10 cellular contexts compared by ENCODE assay signal in genomic region chr12:25829192-25829591, GRCh38.
DNase-seq lines count a peak whose midpoint lies in the region; ATAC-seq, FAIRE-seq and TF ChIP-seq lines count a peak whose summit lies in the region.
"Had no signal": no experiment of that assay in that cellular context is flagged by ENCODE, and none has a peak within 500 bp of the region (broad histone marks: within the 10 kb centered on the region; RNA-seq: fewer than 3 reads in every experiment).

No MANE protein-coding gene starts in this region.

- FAIRE-seq in urothelium cell line (lab: Jason Lieb, UNC), result no peak

- TF ChIP-seq CTCF in brain microvascular endothelial cell (IDR thresholded peaks at IDR 0.05; ENCODE audit: low read depth, low read length, missing control alignments) (peak; percentile 12), kidney epithelial cell (IDR thresholded peaks at IDR 0.05; ENCODE audit: insufficient read depth, low read length, poor library complexity, severe bottlenecking) (no peak)

- ATAC-seq in Right ventricle myocardium inferior, result peak; percentile 42
- ATAC-seq in GM18907 (IDR thresholded peaks at IDR 0.05; ENCODE audit: unreplicated experiment), result no peak
- ATAC-seq: esophagus mucosa had no signal

- in situ Hi-C loops in brain microvascular endothelial cell (cut with HindIII; ENCODE audit: low pct_ligation_motif_present, low sequenced_read_pairs), result no loop called here

- no peaks in the 10 kb centered on the region for H3K27me3 ChIP-seq in brain microvascular endothelial cell (replicated peaks)
- H3K27me3 ChIP-seq in kidney epithelial cell (ENCODE audit: control insufficient read depth, insufficient read depth, low read length), result no peaks in the 10 kb centered on the region

- intact Hi-C loops in Right ventricle myocardium inferior (cut with DNase I) (no loop called here), cardiac septum (cut with DNase I) (no loop called here)

- peak overlapping the region; percentile 96 for H3K27ac ChIP-seq in brain microvascular endothelial cell

- DNase-seq in Right ventricle myocardium inferior (ENCODE audit: missing footprints) (no peak), cardiac septum (ENCODE audit: low spot score) (no peak), brain microvascular endothelial cell (peak; percentile 95), kidney epithelial cell (ENCODE audit: low read depth) (peak; percentile 1), urothelium cell line (ENCODE audit: low spot score) (peak; percentile 20), medulla oblongata (ENCODE audit: extremely low spot score) (no peak), NCI-H1417 (lab: John Stamatoyannopoulos, UW) (no peak)
- DNase-seq: NCI-H446 had no signal

- H3K36me3 ChIP-seq in brain microvascular endothelial cell (replicated peaks) (no peaks in the 10 kb centered on the region), kidney epithelial cell (ENCODE audit: control insufficient read depth, insufficient read depth, low read length) (no peaks in the 10 kb centered on the region)

- H3K4me3 ChIP-seq in brain microvascular endothelial cell (ENCODE audit: low read depth, low read length) (no peak overlapping the region), kidney epithelial cell (ENCODE audit: low read depth, low read length) (no peak overlapping the region)

Comparison
In these comparisons a context has a peak if more than half of its experiments do, and no peak if none do; other contexts are left out.
1. DNase-seq: peak in brain microvascular endothelial cell (single experiment), kidney epithelial cell (single experiment) and urothelium cell line (single experiment); none in Right ventricle myocardium inferior (single experiment), cardiac septum (single experiment), medulla oblongata (single experiment) and NCI-H1417 (0 of 3).